ENCODE assay signal across 25 cellular contexts in genomic region chr2:213242653-213243052, GRCh38.
"Had no signal": no experiment of that assay in that cellular context is flagged by ENCODE, and none has a peak within 500 bp of the region (broad histone marks: within the 10 kb centered on the region; RNA-seq: fewer than 3 reads in every experiment).

No MANE protein-coding gene starts in this region.

- H3K4me3 ChIP-seq: heart right ventricle, left lung, lower lobe of right lung, neural progenitor cell, spleen, tibial nerve had no signal

- H3K4me1 ChIP-seq: left lung, lower lobe of right lung, spleen had no signal

- H3K4me2 ChIP-seq: neural progenitor cell had no signal

- ATAC-seq: activated naive CD8-positive, alpha-beta T cell treated with anti-CD3 and anti-CD28 coated beads, Interleukin-2, amount 50 U/mL, for 24 hours; esophagus mucosa; heart right ventricle; left lung; lower lobe of right lung; right cardiac atrium; T-helper 17 cell had no signal

- H3K36me3 ChIP-seq: heart right ventricle, left lung, lower lobe of right lung, neural progenitor cell, spleen, tibial nerve had no signal

- H3K9me3 Mint-ChIP-seq: activated CD8-positive, alpha-beta T cell treated with anti-CD3 and anti-CD28 coated beads for 36 hours; activated naive CD4-positive, alpha-beta T cell treated with anti-CD3 and anti-CD28 coated beads, Interleukin-2, amount 50 U/mL, for 24 hours; activated naive CD8-positive, alpha-beta T cell treated with anti-CD3 and anti-CD28 coated beads, Interleukin-2, amount 50 U/mL, for 24 hours; activated T-helper 2 cell treated with anti-CD3 and anti-CD28 coated beads, Interferon-gamma antibody, Interleukin-2, Interleukin-4, amounts not matched to agents 10 μg/mL and 5 μg/mL and 100 μg/mL, durations not matched to agents 14 hours and 24 hours and 36 hours; naive thymus-derived CD8-positive, alpha-beta T cell; neural progenitor cell had no signal

- H3K27me3 ChIP-seq: left lung, neural progenitor cell, tibial nerve had no signal

- H3K36me3 Mint-ChIP-seq: activated naive CD4-positive, alpha-beta T cell treated with anti-CD3 and anti-CD28 coated beads, Interleukin-2, amount 50 U/mL, for 24 hours; naive thymus-derived CD8-positive, alpha-beta T cell; neural progenitor cell had no signal

- H3K9ac ChIP-seq: neural progenitor cell had no signal

- H3K9me3 ChIP-seq: heart right ventricle, left lung, lower lobe of right lung, spleen, tibial nerve had no signal

- H3K4me1 Mint-ChIP-seq: T-helper 17 cell had no signal

- H3K4me3 Mint-ChIP-seq: activated naive CD4-positive, alpha-beta T cell treated with anti-CD3 and anti-CD28 coated beads, Interleukin-2, amount 50 U/mL, for 24 hours; neural progenitor cell had no signal

- H3K27ac Mint-ChIP-seq: activated T-helper 2 cell treated with anti-CD3 and anti-CD28 coated beads, Interferon-gamma antibody, Interleukin-2, Interleukin-4, amounts not matched to agents 10 μg/mL and 5 μg/mL and 100 μg/mL, durations not matched to agents 14 hours and 24 hours and 36 hours; neural progenitor cell; T-helper 17 cell had no signal

- H3K27ac ChIP-seq: heart right ventricle, left lung, lower lobe of right lung, neural progenitor cell, tibial nerve had no signal

- DNase-seq: activated CD4-positive, alpha-beta T cell treated with anti-CD3 and anti-CD28 coated beads for 1 hour; activated CD4-positive, alpha-beta T cell treated with anti-CD3 and anti-CD28 coated beads, Interleukin-2, amount 50 U/mL, for 1 hour; activated CD8-positive, alpha-beta T cell treated with anti-CD3 and anti-CD28 coated beads for 36 hours; activated naive CD8-positive, alpha-beta T cell treated with anti-CD3 and anti-CD28 coated beads, Interleukin-2, amount 50 U/mL, for 24 hours; activated T-cell treated with anti-CD3 and anti-CD28 coated beads, Interleukin-2, amount 50 U/mL, for 48 hours; amygdala; caudate nucleus; cortex of kidney; foreskin fibroblast; heart right ventricle; left lung; lower lobe of right lung; mesenchymal stem cell; naive thymus-derived CD8-positive, alpha-beta T cell; posterior cingulate gyrus; right cardiac atrium; spleen; stimulated activated naive CD4-positive, alpha-beta T cell treated with Interleukin-2 at 50 U/mL for 16 hours; T-helper 17 cell; T1000 had no signal
